Comparison of ENCODE assay signal across 12 cellular contexts in genomic region chr6:68572975-68573374, GRCh38.
DNase-seq lines count a peak whose midpoint lies in the region; ATAC-seq lines count a peak whose summit lies in the region.
"Had no signal": no experiment of that assay in that cellular context is flagged by ENCODE, and none has a peak within 500 bp of the region (broad histone marks: within the 10 kb centered on the region; RNA-seq: fewer than 3 reads in every experiment).

No MANE protein-coding gene starts in this region.

- intact Hi-C loops in Right ventricle myocardium inferior (cut with DNase I) (no loop called here), left cardiac atrium (cut with DNase I) (no loop called here)

- ATAC-seq in Right ventricle myocardium inferior (no peak), left cardiac atrium (no peak), HG02678 (IDR thresholded peaks at IDR 0.05; ENCODE audit: unreplicated experiment) (peak; percentile 15), HG03439 (IDR thresholded peaks at IDR 0.05; ENCODE audit: unreplicated experiment) (peak; percentile 32), HG02938 (IDR thresholded peaks at IDR 0.05; ENCODE audit: unreplicated experiment) (no peak)
- ATAC-seq: stimulated activated effector memory CD8-positive, alpha-beta T cell treated with anti-CD3 and anti-CD28 coated beads, Interleukin-12 subunit alpha, Interleukin-12 subunit beta, amount 100 ng/mL, for 72 hours had no signal

- peak; percentile 31 for DNase-seq in Right ventricle myocardium inferior (ENCODE audit: missing footprints)
- DNase-seq in left cardiac atrium = no peak
- no peak for DNase-seq in NCI-H128 (lab: John Stamatoyannopoulos, UW; ENCODE audit: unreplicated experiment)
- DNase-seq in UCSD-AML1 (lab: John Stamatoyannopoulos, UW; ENCODE audit: unreplicated experiment) = no peak
- no peak for DNase-seq in NCI-H82 (lab: John Stamatoyannopoulos, UW)
- DNase-seq: activated B cell treated with CpG ODN at 0.5 μM for 24 hours, cerebellar nuclear complex, NCI-H1092 had no signal

Comparison
In these comparisons a context has a peak if more than half of its experiments do, and no peak if none do; other contexts are left out.
1. ATAC-seq: peak in HG02678 (single experiment) and HG03439 (single experiment); none in Right ventricle myocardium inferior (single experiment), left cardiac atrium (0 of 2) and HG02938 (single experiment).